ENCODE assay signal across 21 cellular contexts in genomic region chr17:63289931-63290330, GRCh38.
"Had no signal": no experiment of that assay in that cellular context is flagged by ENCODE, and none has a peak within 500 bp of the region (broad histone marks: within the 10 kb centered on the region; RNA-seq: fewer than 3 reads in every experiment).

No MANE protein-coding gene starts in this region.

- H3K27ac ChIP-seq: PC-9 had no signal

- H3K4me3 ChIP-seq: PC-9 had no signal

- DNase-seq: activated B cell treated with CpG ODN at 0.5 μM for 24 hours; activated CD4-positive, alpha-beta memory T cell treated with anti-CD3 and anti-CD28 coated beads for 36 hours; activated CD4-positive, alpha-beta T cell treated with anti-CD3 and anti-CD28 coated beads, Interleukin-2, amount 10 ng/mL, durations not matched to agents 7 days and 5 days; activated CD8-positive, alpha-beta memory T cell treated with anti-CD3 and anti-CD28 coated beads for 24 hours; activated effector memory CD4-positive, alpha-beta T cell treated with anti-CD3 and anti-CD28 coated beads, Interleukin-2, amount 50 U/mL, for 16 hours; activated naive CD4-positive, alpha-beta T cell treated with Interleukin-2 at 50 U/mL for 16 hours; activated T-cell treated with anti-CD3 and anti-CD28 coated beads, Interleukin-2, amount 50 U/mL, for 4 hours; amygdala; NCI-H1105 treated with DMSO at 0.1 percent for 48 hours; NCI-H1436 treated with DMSO at 0.1 percent for 48 hours; NCI-H187; NCI-H2081; NCI-H510A treated with DMSO at 0.1 percent for 48 hours; NCI-H69; NK-92 treated with Interleukin-12 subunit alpha and Interleukin-12 subunit beta, amount 100 ng/mL, for 24 hours; PC-9; SIG-M5; T-helper 17 cell; T-helper 9 cell had no signal

- H3K27ac Mint-ChIP-seq: activated B cell treated with CpG ODN at 0.5 μM for 24 hours; activated CD4-positive, alpha-beta memory T cell treated with anti-CD3 and anti-CD28 coated beads for 36 hours; activated CD4-positive, alpha-beta T cell treated with anti-CD3 and anti-CD28 coated beads, Interleukin-2, amount 10 ng/mL, durations not matched to agents 7 days and 5 days; activated naive CD8-positive, alpha-beta T cell; brain; T-helper 17 cell had no signal

- H3K4me1 Mint-ChIP-seq: activated B cell treated with CpG ODN at 0.5 μM for 24 hours; activated CD4-positive, alpha-beta T cell treated with anti-CD3 and anti-CD28 coated beads, Interleukin-2, amount 10 ng/mL, durations not matched to agents 7 days and 5 days; T-helper 17 cell had no signal

- H3K27me3 Mint-ChIP-seq: activated CD4-positive, alpha-beta memory T cell treated with anti-CD3 and anti-CD28 coated beads for 36 hours; activated CD4-positive, alpha-beta T cell treated with anti-CD3 and anti-CD28 coated beads, Interleukin-2, amount 10 ng/mL, durations not matched to agents 7 days and 5 days; activated naive CD8-positive, alpha-beta T cell; brain; T-helper 17 cell had no signal

- ATAC-seq: activated T-cell treated with anti-CD3 and anti-CD28 coated beads, Interleukin-2, amount 50 U/mL, for 4 hours; T-helper 17 cell had no signal

- H3K4me3 Mint-ChIP-seq: activated B cell treated with CpG ODN at 0.5 μM for 24 hours; activated CD4-positive, alpha-beta memory T cell treated with anti-CD3 and anti-CD28 coated beads for 36 hours; activated CD4-positive, alpha-beta T cell treated with anti-CD3 and anti-CD28 coated beads, Interleukin-2, amount 10 ng/mL, durations not matched to agents 7 days and 5 days; activated naive CD8-positive, alpha-beta T cell; activated T-cell treated with anti-CD3 and anti-CD28 coated beads, Interleukin-2, amount 50 U/mL, for 4 hours; brain; T-helper 17 cell had no signal
